Comparison of ENCODE assay signal across 1 cellular context in the genomic region with DNA sequence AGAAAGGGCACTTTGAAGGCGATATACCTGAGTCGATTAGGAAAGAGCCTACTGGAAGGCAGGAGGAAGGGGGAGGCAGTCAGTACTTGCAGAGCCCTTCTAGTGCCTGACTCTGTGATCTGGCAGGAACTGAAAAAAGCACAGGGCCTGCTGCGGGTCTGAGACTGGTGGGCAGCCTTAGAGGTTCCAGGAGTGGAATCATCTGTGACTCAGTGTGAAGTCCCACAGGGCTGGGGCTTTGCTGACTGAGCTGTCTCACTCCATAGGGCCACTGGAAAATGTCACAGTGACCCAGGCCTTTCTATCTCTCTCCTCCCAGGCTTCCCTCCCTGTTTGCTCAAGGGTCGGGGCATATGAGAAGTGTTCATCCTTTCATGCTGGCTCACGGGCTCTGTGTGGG.
TF ChIP-seq lines count a peak whose summit lies in the region.

No MANE protein-coding gene starts in this region.

TF ChIP-seq in GM12878, 131 proteins besides CTCF, POLR2A, EP300 and RAD21 (continued from another document):
- TF ChIP-seq EGR1 (IDR thresholded peaks at IDR 0.05; ENCODE audit: borderline replicate concordance in 1 of 2, low read depth in 2 of 2, low read length in 2 of 2) (no peak), YY1 (IDR thresholded peaks at IDR 0.05; ENCODE audit: low read depth, low read length) (no peak), CHD2 (IDR thresholded peaks at IDR 0.05; ENCODE audit: borderline replicate concordance, low read depth, low read length) (no peak), SIX5 (IDR thresholded peaks at IDR 0.05; ENCODE audit: low read depth, low read length, severe bottlenecking) (no peak), CEBPB (IDR thresholded peaks at IDR 0.05; ENCODE audit: borderline replicate concordance in 1 of 2, low read depth in 2 of 2, low read length in 2 of 2) (no peak), RAD51 (IDR thresholded peaks at IDR 0.05) (no peak), CREB1 (IDR thresholded peaks at IDR 0.05; ENCODE audit: low read depth) (0 out of 2 replicates have a peak, but pooled peaks have one; percentile 8), ZNF384 (IDR thresholded peaks at IDR 0.05; ENCODE audit: borderline replicate concordance, low read depth, low read length) (no peak), SMARCA5 (IDR thresholded peaks at IDR 0.05) (no peak), BMI1 (IDR thresholded peaks at IDR 0.05; ENCODE audit: borderline replicate concordance) (no peak), GABPA (IDR thresholded peaks at IDR 0.05; ENCODE audit: low read depth) (no peak), MTA2 (IDR thresholded peaks at IDR 0.05; ENCODE audit: low read depth) (0 out of 2 replicates have a peak, but pooled peaks have one; percentile 24), TCF12 (IDR thresholded peaks at IDR 0.05; ENCODE audit: low read depth, low read length) (no peak), RBBP5 (conservative IDR thresholded peaks at IDR 0.05) (no peak), IKZF2 (IDR thresholded peaks at IDR 0.05) (peak in 1 of 2 experiments; percentile 10; a peak in 1 of 4 replicates), SMC3 (IDR thresholded peaks at IDR 0.05; ENCODE audit: borderline replicate concordance, low read length) (no peak), ZBTB11 (CRISPR knock-in tag; IDR thresholded peaks at IDR 0.05) (no peak), MYC (IDR thresholded peaks at IDR 0.05; ENCODE audit: insufficient read depth, insufficient read length, insufficient replicate concordance, low read length, severe bottlenecking) (no peak), SP1 (IDR thresholded peaks at IDR 0.05; ENCODE audit: low read depth, low read length) (no peak), RCOR1 (conservative IDR thresholded peaks at IDR 0.05; ENCODE audit: low read depth, low read length) (no peak), KAT2A (conservative IDR thresholded peaks at IDR 0.05; ENCODE audit: control insufficient read depth, low read depth, low read length) (no peak), TBL1XR1 (IDR thresholded peaks at IDR 0.05; ENCODE audit: low read depth, low read length) (no peak), SMAD1 (IDR thresholded peaks at IDR 0.05; ENCODE audit: low read depth, partially characterized antibody) (no peak), SPI1 (IDR thresholded peaks at IDR 0.05; ENCODE audit: borderline replicate concordance, insufficient read depth, low read depth, low read length) (peak; percentile 56; the same call in 1 of the 2 replicates), MTA3 (IDR thresholded peaks at IDR 0.05; ENCODE audit: borderline replicate concordance, low read length) (no peak), ZZZ3 (IDR thresholded peaks at IDR 0.05; ENCODE audit: control insufficient read depth, insufficient read length, low read depth) (no peak), ZNF592 (IDR thresholded peaks at IDR 0.05) (no peak), MLLT1 (IDR thresholded peaks at IDR 0.05) (no peak), HDGF (IDR thresholded peaks at IDR 0.05) (no peak), POU2F2 (IDR thresholded peaks at IDR 0.05; ENCODE audit: borderline replicate concordance, low read depth, low read length) (no peak), FOXK2 (IDR thresholded peaks at IDR 0.05) (no peak), FOS (IDR thresholded peaks at IDR 0.05; ENCODE audit: borderline replicate concordance, extremely low read depth, insufficient read length) (no peak), LARP7 (IDR thresholded peaks at IDR 0.05) (no peak)
- TF ChIP-seq, protein P1, sequence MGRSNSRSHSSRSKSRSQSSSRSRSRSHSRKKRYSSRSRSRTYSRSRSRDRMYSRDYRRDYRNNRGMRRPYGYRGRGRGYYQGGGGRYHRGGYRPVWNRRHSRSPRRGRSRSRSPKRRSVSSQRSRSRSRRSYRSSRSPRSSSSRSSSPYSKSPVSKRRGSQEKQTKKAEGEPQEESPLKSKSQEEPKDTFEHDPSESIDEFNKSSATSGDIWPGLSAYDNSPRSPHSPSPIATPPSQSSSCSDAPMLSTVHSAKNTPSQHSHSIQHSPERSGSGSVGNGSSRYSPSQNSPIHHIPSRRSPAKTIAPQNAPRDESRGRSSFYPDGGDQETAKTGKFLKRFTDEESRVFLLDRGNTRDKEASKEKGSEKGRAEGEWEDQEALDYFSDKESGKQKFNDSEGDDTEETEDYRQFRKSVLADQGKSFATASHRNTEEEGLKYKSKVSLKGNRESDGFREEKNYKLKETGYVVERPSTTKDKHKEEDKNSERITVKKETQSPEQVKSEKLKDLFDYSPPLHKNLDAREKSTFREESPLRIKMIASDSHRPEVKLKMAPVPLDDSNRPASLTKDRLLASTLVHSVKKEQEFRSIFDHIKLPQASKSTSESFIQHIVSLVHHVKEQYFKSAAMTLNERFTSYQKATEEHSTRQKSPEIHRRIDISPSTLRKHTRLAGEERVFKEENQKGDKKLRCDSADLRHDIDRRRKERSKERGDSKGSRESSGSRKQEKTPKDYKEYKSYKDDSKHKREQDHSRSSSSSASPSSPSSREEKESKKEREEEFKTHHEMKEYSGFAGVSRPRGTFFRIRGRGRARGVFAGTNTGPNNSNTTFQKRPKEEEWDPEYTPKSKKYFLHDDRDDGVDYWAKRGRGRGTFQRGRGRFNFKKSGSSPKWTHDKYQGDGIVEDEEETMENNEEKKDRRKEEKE (IDR thresholded peaks at IDR 0.05): no peak
- TF ChIP-seq, protein P2, sequence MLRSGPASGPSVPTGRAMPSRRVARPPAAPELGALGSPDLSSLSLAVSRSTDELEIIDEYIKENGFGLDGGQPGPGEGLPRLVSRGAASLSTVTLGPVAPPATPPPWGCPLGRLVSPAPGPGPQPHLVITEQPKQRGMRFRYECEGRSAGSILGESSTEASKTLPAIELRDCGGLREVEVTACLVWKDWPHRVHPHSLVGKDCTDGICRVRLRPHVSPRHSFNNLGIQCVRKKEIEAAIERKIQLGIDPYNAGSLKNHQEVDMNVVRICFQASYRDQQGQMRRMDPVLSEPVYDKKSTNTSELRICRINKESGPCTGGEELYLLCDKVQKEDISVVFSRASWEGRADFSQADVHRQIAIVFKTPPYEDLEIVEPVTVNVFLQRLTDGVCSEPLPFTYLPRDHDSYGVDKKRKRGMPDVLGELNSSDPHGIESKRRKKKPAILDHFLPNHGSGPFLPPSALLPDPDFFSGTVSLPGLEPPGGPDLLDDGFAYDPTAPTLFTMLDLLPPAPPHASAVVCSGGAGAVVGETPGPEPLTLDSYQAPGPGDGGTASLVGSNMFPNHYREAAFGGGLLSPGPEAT (IDR thresholded peaks at IDR 0.05; ENCODE audit: low read depth): 0 out of 2 replicates have a peak, but pooled peaks have one; percentile 15
- TF ChIP-seq, protein P3, sequence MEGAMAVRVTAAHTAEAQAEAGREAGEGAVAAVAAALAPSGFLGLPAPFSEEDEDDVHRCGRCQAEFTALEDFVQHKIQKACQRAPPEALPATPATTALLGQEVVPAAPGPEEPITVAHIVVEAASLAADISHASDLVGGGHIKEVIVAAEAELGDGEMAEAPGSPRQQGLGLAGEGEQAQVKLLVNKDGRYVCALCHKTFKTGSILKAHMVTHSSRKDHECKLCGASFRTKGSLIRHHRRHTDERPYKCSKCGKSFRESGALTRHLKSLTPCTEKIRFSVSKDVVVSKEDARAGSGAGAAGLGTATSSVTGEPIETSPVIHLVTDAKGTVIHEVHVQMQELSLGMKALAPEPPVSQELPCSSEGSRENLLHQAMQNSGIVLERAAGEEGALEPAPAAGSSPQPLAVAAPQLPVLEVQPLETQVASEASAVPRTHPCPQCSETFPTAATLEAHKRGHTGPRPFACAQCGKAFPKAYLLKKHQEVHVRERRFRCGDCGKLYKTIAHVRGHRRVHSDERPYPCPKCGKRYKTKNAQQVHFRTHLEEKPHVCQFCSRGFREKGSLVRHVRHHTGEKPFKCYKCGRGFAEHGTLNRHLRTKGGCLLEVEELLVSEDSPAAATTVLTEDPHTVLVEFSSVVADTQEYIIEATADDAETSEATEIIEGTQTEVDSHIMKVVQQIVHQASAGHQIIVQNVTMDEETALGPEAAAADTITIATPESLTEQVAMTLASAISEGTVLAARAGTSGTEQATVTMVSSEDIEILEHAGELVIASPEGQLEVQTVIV (IDR thresholded peaks at IDR 0.05; ENCODE audit: borderline replicate concordance, partially characterized antibody): no peak
